ENCODE assay signal across 16 cellular contexts in the genomic region with DNA sequence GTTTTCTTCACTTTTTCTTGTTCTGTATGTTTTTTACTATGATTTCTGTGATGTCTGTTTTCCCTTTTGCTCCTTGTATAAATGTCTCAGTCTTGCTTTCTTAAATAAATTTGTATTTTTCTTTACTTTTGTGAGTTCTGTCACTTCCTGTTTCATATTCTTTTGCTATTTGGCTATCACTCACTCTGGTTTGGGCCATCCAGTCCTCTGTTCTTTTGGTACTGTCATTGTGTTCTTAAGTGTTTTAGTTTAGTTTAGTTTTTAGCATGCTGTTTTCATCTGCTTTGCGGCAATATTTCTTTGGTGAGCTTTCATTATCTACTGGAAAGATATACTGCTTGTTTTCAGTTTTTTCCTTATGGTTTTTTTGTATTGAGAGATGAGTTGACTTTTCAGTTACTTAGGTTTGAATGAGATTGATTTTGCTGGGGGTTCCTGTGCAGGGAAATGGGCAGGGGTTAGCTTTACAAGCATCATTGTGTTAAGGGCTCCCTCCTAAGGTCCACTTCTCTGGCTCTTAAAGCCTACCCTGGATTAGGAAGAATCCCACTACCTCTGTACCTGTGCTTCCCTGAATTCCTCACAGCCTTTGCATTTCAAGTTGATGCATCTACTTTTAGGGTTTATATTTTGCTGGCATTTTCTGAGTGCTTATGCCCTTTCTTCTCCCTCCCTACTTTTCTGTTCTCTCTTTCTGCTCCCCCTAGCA. TPM values are rescaled to one million over a fixed set of nuclear protein-coding genes. Genes with fewer than 3 reads are reported as not detected.
DNase-seq lines count a peak whose midpoint lies in the region; ATAC-seq and TF ChIP-seq lines count a peak whose summit lies in the region.
"Had no signal": no experiment of that assay in that cellular context is flagged by ENCODE, and none has a peak within 500 bp of the region (broad histone marks: within the 10 kb centered on the region; RNA-seq: fewer than 3 reads in every experiment).

No MANE protein-coding gene starts in this region.

- no CpG with 5 or more reads among the region's 1 CpG for WGBS in H9 (ENCODE audit: extremely low coverage, insufficient read length, low lambda C conversion rate)

- H3K27me3 Mint-ChIP-seq in activated T-cell treated with anti-CD3 and anti-CD28 coated beads, Interleukin-2, amount 50 U/mL, for 24 hours = no peaks in the 10 kb centered on the region
- H3K27me3 Mint-ChIP-seq in H9 (ENCODE audit: low read depth) (no peaks in the 10 kb centered on the region), neural crest cell (ENCODE audit: low read depth) (no peaks in the 10 kb centered on the region)
- no peaks in the 10 kb centered on the region for H3K27me3 Mint-ChIP-seq in activated CD4-positive, alpha-beta memory T cell treated with anti-CD3 and anti-CD28 coated beads for 36 hours

- no peaks in the 10 kb centered on the region for H3K4me1 ChIP-seq in H9 (ENCODE audit: insufficient read depth, low read length)

- no peak overlapping the region for H4K8ac ChIP-seq in H9 (replicated peaks; ENCODE audit: insufficient read length, low read depth, low read length)

- no peak overlapping the region for H2AK5ac ChIP-seq in H9 (ENCODE audit: insufficient read length, low read length)

- no peaks in the 10 kb centered on the region for H3K9me3 Mint-ChIP-seq in activated T-cell treated with anti-CD3 and anti-CD28 coated beads, Interleukin-2, amount 50 U/mL, for 24 hours
- H3K9me3 Mint-ChIP-seq in H9 = no peaks in the 10 kb centered on the region
- H3K9me3 Mint-ChIP-seq in activated CD4-positive, alpha-beta memory T cell treated with anti-CD3 and anti-CD28 coated beads for 36 hours = no peaks in the 10 kb centered on the region
- H3K9me3 Mint-ChIP-seq in neural crest cell = no peaks in the 10 kb centered on the region

- intact Hi-C loops in activated CD4-positive, alpha-beta memory T cell treated with anti-CD3 and anti-CD28 coated beads for 36 hours (cut with micrococcal nuclease) = no loop called here

- CTCF ChIA-PET in activated CD4-positive, alpha-beta memory T cell treated with anti-CD3 and anti-CD28 coated beads for 36 hours (lab: Charles Lee) = no interaction called here

- DNase-seq in activated T-cell treated with anti-CD3 and anti-CD28 coated beads, Interleukin-2, amount 50 U/mL, for 24 hours = no peak
- DNase-seq in activated T-cell treated with anti-CD3 and anti-CD28 coated beads, Interleukin-2, amount 50 U/mL, for 48 hours = no peak
- DNase-seq in H9 = no peak
- DNase-seq in activated CD4-positive, alpha-beta memory T cell treated with anti-CD3 and anti-CD28 coated beads for 36 hours = no peak
- DNase-seq in neural crest cell (ENCODE audit: low read depth, low spot score) = no peak
- no peak for DNase-seq in NCI-H446 treated with DMSO at 0.1 percent for 48 hours (lab: John Stamatoyannopoulos, UW)
- DNase-seq in germinal center (ENCODE audit: low spot score) = no peak
- DNase-seq: activated CD4-positive, alpha-beta T cell treated with anti-CD3 and anti-CD28 coated beads, Interleukin-2, amount 50 U/mL, for 4 hours; anterior cingulate cortex; DND-41; HCEC 1CT; midbrain; NCI-H1105; NCI-H748 treated with DMSO at 0.1 percent for 48 hours had no signal

- no peak overlapping the region for H3K56ac ChIP-seq in H9 (ENCODE audit: insufficient read length, low read depth, low read length)

- no peak overlapping the region for H4K91ac ChIP-seq in H9 (ENCODE audit: insufficient read length, low read depth, low read length)

- no peaks in the 10 kb centered on the region for H3K79me1 ChIP-seq in H9 (ENCODE audit: insufficient read depth, low read depth, low read length, poor library complexity, severe bottlenecking)

- TF ChIP-seq CTCF in H9 (conservative IDR thresholded peaks at IDR 0.05) = no peak
- no peak for TF ChIP-seq CTCF in neural crest cell (conservative IDR thresholded peaks at IDR 0.05)

- H2BK20ac ChIP-seq in H9 (ENCODE audit: low read depth, low read length, poor library complexity, severe bottlenecking) = no peak overlapping the region

- H3K9me3 ChIP-seq in H9 (ENCODE audit: control insufficient read depth, low read depth, low read length) = no peaks in the 10 kb centered on the region
- H3K9me3 ChIP-seq: tibial nerve had no signal

- ATAC-seq in HG03108 (IDR thresholded peaks at IDR 0.05; ENCODE audit: unreplicated experiment) = no peak

- H3K4ac ChIP-seq in H9 (ENCODE audit: low read depth, low read length) = no peak overlapping the region

- H3K27me3 ChIP-seq in H9 (ENCODE audit: insufficient read depth, low read length) = no peaks in the 10 kb centered on the region
- H3K27me3 ChIP-seq: tibial nerve had no signal

- no peaks in the 10 kb centered on the region for H3K79me2 ChIP-seq in H9 (ENCODE audit: insufficient read depth, low read length)

- no peak overlapping the region for H3K4me2 ChIP-seq in H9 (ENCODE audit: insufficient read depth, insufficient read length, low read length)

- H2BK5ac ChIP-seq in H9 (ENCODE audit: insufficient read length, low read length) = no peak overlapping the region

- H3T11ph ChIP-seq in H9 (ENCODE audit: low read length) = no peak overlapping the region

- H4K5ac ChIP-seq in H9 (ENCODE audit: insufficient read length, low read depth, low read length) = no peak overlapping the region

- no peaks in the 10 kb centered on the region for H4K20me1 ChIP-seq in H9 (ENCODE audit: control insufficient read depth, insufficient read depth, insufficient read length)

- no peak overlapping the region for H2BK12ac ChIP-seq in H9 (ENCODE audit: insufficient read length, low read depth, low read length)

- POLR2A ChIA-PET in activated CD4-positive, alpha-beta memory T cell treated with anti-CD3 and anti-CD28 coated beads for 36 hours (lab: Charles Lee) = no interaction called here

- H3K9ac ChIP-seq in H9 (ENCODE audit: extremely low read depth, insufficient read length, low read length) = no peak overlapping the region

- no peak overlapping the region for H3K4me3 Mint-ChIP-seq in activated T-cell treated with anti-CD3 and anti-CD28 coated beads, Interleukin-2, amount 50 U/mL, for 24 hours
- H3K4me3 Mint-ChIP-seq in H9 (no peak overlapping the region), neural crest cell (no peak overlapping the region)
- H3K4me3 Mint-ChIP-seq in activated CD4-positive, alpha-beta memory T cell treated with anti-CD3 and anti-CD28 coated beads for 36 hours = no peak overlapping the region

- no peak overlapping the region for H3K14ac ChIP-seq in H9 (ENCODE audit: insufficient read depth, low read length)

- no peak overlapping the region for H3K18ac ChIP-seq in H9 (ENCODE audit: insufficient read length, low read depth, low read length)

- peak overlapping the region; percentile 76 for H3K27ac Mint-ChIP-seq in activated T-cell treated with anti-CD3 and anti-CD28 coated beads, Interleukin-2, amount 50 U/mL, for 24 hours
- H3K27ac Mint-ChIP-seq in H9 (peak overlapping the region; percentile 20 to 83 (median 71); a peak in 6 of 7 replicates), neural crest cell (ENCODE audit: unreplicated experiment) (peak overlapping the region; percentile 53)
- peak overlapping the region; percentile 43 for H3K27ac Mint-ChIP-seq in activated CD4-positive, alpha-beta memory T cell treated with anti-CD3 and anti-CD28 coated beads for 36 hours

- no peak overlapping the region for H2BK15ac ChIP-seq in H9 (ENCODE audit: low read depth, low read length)

- H3K23me2 ChIP-seq in H9 (ENCODE audit: insufficient read length, low read depth, low read length, poor library complexity, severe bottlenecking) = no peaks in the 10 kb centered on the region

- no peak overlapping the region for H2BK120ac ChIP-seq in H9 (ENCODE audit: low read depth, low read length, poor library complexity, severe bottlenecking)

- peaks cover 32% of the 10 kb centered on the region for H3K4me1 Mint-ChIP-seq in activated T-cell treated with anti-CD3 and anti-CD28 coated beads, Interleukin-2, amount 50 U/mL, for 24 hours (ENCODE audit: low read depth)
- peaks cover 17 to 22% of the 10 kb centered on the region in 2 experiments for H3K4me1 Mint-ChIP-seq in H9
- peaks cover 30% of the 10 kb centered on the region for H3K4me1 Mint-ChIP-seq in activated CD4-positive, alpha-beta memory T cell treated with anti-CD3 and anti-CD28 coated beads for 36 hours (ENCODE audit: low read depth)
- H3K4me1 Mint-ChIP-seq in neural crest cell = peaks cover 5% of the 10 kb centered on the region

- no peak overlapping the region for H2AFZ ChIP-seq in H9 (ENCODE audit: low read length)

- no peak overlapping the region for H3K27ac ChIP-seq in H9 (ENCODE audit: insufficient read length, low read depth, low read length)
- H3K27ac ChIP-seq: tibial nerve had no signal

- H3K23ac ChIP-seq in H9 (ENCODE audit: insufficient read length, low read depth, low read length) = no peak overlapping the region

- H3K36me3 Mint-ChIP-seq in activated T-cell treated with anti-CD3 and anti-CD28 coated beads, Interleukin-2, amount 50 U/mL, for 24 hours (ENCODE audit: low read depth) = peaks cover 81% of the 10 kb centered on the region
- H3K36me3 Mint-ChIP-seq in H9 (ENCODE audit: insufficient read depth in 1 of 3, low read depth in 3 of 3) (peaks cover 9 to 43% (median 37%) of the 10 kb centered on the region in 3 experiments), neural crest cell (ENCODE audit: low read depth) (peaks cover 10% of the 10 kb centered on the region)
- peaks cover 34% of the 10 kb centered on the region for H3K36me3 Mint-ChIP-seq in activated CD4-positive, alpha-beta memory T cell treated with anti-CD3 and anti-CD28 coated beads for 36 hours

RNA-seq across cellular contexts. Expression of a gene that starts 35.1 kb away (rescaled TPM):
- total RNA-seq in H9 (2021) = 104 and 109 TPM in 2 replicates
- total RNA-seq in activated CD4-positive, alpha-beta memory T cell treated with anti-CD3 and anti-CD28 coated beads for 36 hours = 100 to 1,000 TPM; 163 to 168 TPM
- 142 and 150 TPM in 2 replicates for total RNA-seq in neural crest cell
